In the genomic region with DNA sequence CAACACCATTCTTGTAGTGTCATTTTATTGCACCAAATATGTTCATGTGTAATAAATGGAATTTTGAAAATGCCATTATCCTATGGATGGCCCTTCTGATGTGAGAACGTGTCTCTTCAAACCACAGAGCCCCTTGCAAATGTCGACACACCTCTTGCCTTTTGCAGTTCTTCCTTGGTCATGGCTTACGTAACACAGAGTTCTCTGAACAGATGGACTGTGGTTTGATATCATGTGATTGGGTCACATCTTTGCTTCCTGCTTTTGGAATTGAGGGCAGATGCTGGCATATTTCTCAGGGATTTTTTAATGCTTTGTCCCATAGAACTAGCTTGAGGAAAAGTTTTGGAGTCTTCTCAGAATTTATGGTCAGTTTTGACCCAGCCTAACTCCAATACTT, we compare ENCODE assay signal across 12 cellular contexts. TPM values are rescaled to one million over a fixed set of nuclear protein-coding genes. Genes with fewer than 3 reads are reported as not detected.
DNase-seq lines count a peak whose midpoint lies in the region; ATAC-seq and TF ChIP-seq lines count a peak whose summit lies in the region.
"Had no signal": no experiment of that assay in that cellular context is flagged by ENCODE, and none has a peak within 500 bp of the region (broad histone marks: within the 10 kb centered on the region; RNA-seq: fewer than 3 reads in every experiment).

No MANE protein-coding gene starts in this region.

- intact Hi-C loops in lower lobe of right lung (cut with DNase I): no loop called here

- peaks cover 10% of the 10 kb centered on the region for H3K79me1 ChIP-seq in mesenchymal stem cell (replicated peaks; ENCODE audit: low read length, poor library complexity, severe bottlenecking)

- H2BK15ac ChIP-seq in mesenchymal stem cell (ENCODE audit: low read depth, poor library complexity, severe bottlenecking): no peak overlapping the region

- H3K18ac ChIP-seq in mesenchymal stem cell (ENCODE audit: low read depth in 1 of 2, low read length in 2 of 2): no peak overlapping the region

- H3K4me1 Mint-ChIP-seq in IgD-negative memory B cell (peaks cover 57 to 71% (median 64%) of the 10 kb centered on the region in 3 donors), nephron progenitor cell (peaks cover 55% of the 10 kb centered on the region)
- peaks cover 57% of the 10 kb centered on the region for H3K4me1 Mint-ChIP-seq in activated T-helper 17 cell treated with anti-CD3 and anti-CD28 coated beads, Interleukin-2, amount 50 U/mL, for 72 hours

- peak; percentile 95 to 97 for DNase-seq in AML-193 (lab: John Stamatoyannopoulos, UW)
- peak; percentile 76 for DNase-seq in mesenchymal stem cell
- no peak for DNase-seq in HuH-7 (ENCODE audit: low spot score)
- no peak for DNase-seq in nephron progenitor cell
- DNase-seq in lower lobe of right lung: no peak
- DNase-seq in COLO668 (lab: John Stamatoyannopoulos, UW; ENCODE audit: unreplicated experiment): no peak
- DNase-seq: heart right ventricle, KG1, PC-3 had no signal

- no peak for ATAC-seq in activated T-helper 17 cell treated with anti-CD3 and anti-CD28 coated beads, Interleukin-2, amount 50 U/mL, for 72 hours (replicated peaks)
- no peak for ATAC-seq in lower lobe of right lung
- ATAC-seq: heart right ventricle, PC-3 had no signal

- no peaks in the 10 kb centered on the region for H3K9me3 ChIP-seq in mesenchymal stem cell (ENCODE audit: control insufficient read depth, low read length)
- no peaks in the 10 kb centered on the region for H3K9me3 ChIP-seq in lower lobe of right lung
- H3K9me3 ChIP-seq: heart right ventricle had no signal

- H4K91ac ChIP-seq in mesenchymal stem cell (ENCODE audit: low read length): no peak overlapping the region

- H3K27ac ChIP-seq in mesenchymal stem cell (ENCODE audit: low read length, poor library complexity, severe bottlenecking) (no peak overlapping the region), lower lobe of right lung (no peak overlapping the region)

- H3K27me3 Mint-ChIP-seq in IgD-negative memory B cell (no peaks in the 10 kb centered on the region), nephron progenitor cell (ENCODE audit: low read depth, poor library complexity) (no peaks in the 10 kb centered on the region)
- H3K27me3 Mint-ChIP-seq in activated T-helper 17 cell treated with anti-CD3 and anti-CD28 coated beads, Interleukin-2, amount 50 U/mL, for 72 hours: no peaks in the 10 kb centered on the region

- H3K4me1 ChIP-seq in mesenchymal stem cell (ENCODE audit: control insufficient read depth, insufficient read depth, low read depth, low read length): peaks cover under 1% of the 10 kb centered on the region
- peaks cover 83% of the 10 kb centered on the region for H3K4me1 ChIP-seq in lower lobe of right lung

- no peak overlapping the region for H3K9ac ChIP-seq in mesenchymal stem cell (ENCODE audit: low read length)

- no peak overlapping the region for H2AFZ ChIP-seq in mesenchymal stem cell (ENCODE audit: low read depth, low read length)

- no peak overlapping the region for H3K14ac ChIP-seq in mesenchymal stem cell (ENCODE audit: low read length in 2 of 2)

- no peaks in the 10 kb centered on the region for H3K9me3 Mint-ChIP-seq in IgD-negative memory B cell
- no peaks in the 10 kb centered on the region for H3K9me3 Mint-ChIP-seq in activated T-helper 17 cell treated with anti-CD3 and anti-CD28 coated beads, Interleukin-2, amount 50 U/mL, for 72 hours
- no peaks in the 10 kb centered on the region for H3K9me3 Mint-ChIP-seq in nephron progenitor cell
- H3K9me3 Mint-ChIP-seq: nephron had no signal

- H3K4ac ChIP-seq in mesenchymal stem cell (ENCODE audit: low read depth in 1 of 2, low read length in 2 of 2): no peak overlapping the region

- H3K4me3 ChIP-seq in mesenchymal stem cell (ENCODE audit: insufficient read depth in 1 of 2, low read depth in 1 of 2, low read length in 2 of 2) (no peak overlapping the region), lower lobe of right lung (no peak overlapping the region)
- H3K4me3 ChIP-seq: heart right ventricle had no signal

- H3K36me3 Mint-ChIP-seq in IgD-negative memory B cell (peaks cover 2% of the 10 kb centered on the region), nephron progenitor cell (ENCODE audit: low read depth) (peaks cover 29% of the 10 kb centered on the region)
- peaks cover 13% of the 10 kb centered on the region for H3K36me3 Mint-ChIP-seq in activated T-helper 17 cell treated with anti-CD3 and anti-CD28 coated beads, Interleukin-2, amount 50 U/mL, for 72 hours (ENCODE audit: low read depth)

- no peak overlapping the region for H3K4me2 ChIP-seq in mesenchymal stem cell (ENCODE audit: low read length, poor library complexity, severe bottlenecking)

- H3K27ac Mint-ChIP-seq in IgD-negative memory B cell (peak overlapping the region; percentile 27 to 56 (median 28)), nephron progenitor cell (no peak overlapping the region)
- H3K27ac Mint-ChIP-seq in activated T-helper 17 cell treated with anti-CD3 and anti-CD28 coated beads, Interleukin-2, amount 50 U/mL, for 72 hours: no peak overlapping the region
- H3K27ac Mint-ChIP-seq: nephron had no signal

- H2BK12ac ChIP-seq in mesenchymal stem cell (ENCODE audit: low read length in 2 of 2): no peak overlapping the region

- no peak overlapping the region for H3K23ac ChIP-seq in mesenchymal stem cell (ENCODE audit: low read length in 2 of 2)

- WGBS in mesenchymal stem cell: 87% methylated on average over 3 of the region's 3 CpGs

- H2AK5ac ChIP-seq in mesenchymal stem cell (ENCODE audit: low read length, severe bottlenecking): no peak overlapping the region

- no peak overlapping the region for H2BK120ac ChIP-seq in mesenchymal stem cell (ENCODE audit: low read depth, low read length)

- H3K27me3 ChIP-seq in mesenchymal stem cell (ENCODE audit: control insufficient read depth in 1 of 2, insufficient read depth in 1 of 2, low read length in 2 of 2): no peaks in the 10 kb centered on the region
- H3K27me3 ChIP-seq in lower lobe of right lung (ENCODE audit: low read depth): no peaks in the 10 kb centered on the region
- H3K27me3 ChIP-seq: heart right ventricle had no signal

- TF ChIP-seq CTCF in nephron progenitor cell (IDR thresholded peaks at IDR 0.05) (no peak), lower lobe of right lung (IDR thresholded peaks at IDR 0.05) (no peak)

- H3K4me3 Mint-ChIP-seq in IgD-negative memory B cell: peak overlapping the region in 2 of 4 donors; percentile 3 to 6
- H3K4me3 Mint-ChIP-seq in activated T-helper 17 cell treated with anti-CD3 and anti-CD28 coated beads, Interleukin-2, amount 50 U/mL, for 72 hours: peak overlapping the region; percentile 90
- no peak overlapping the region for H3K4me3 Mint-ChIP-seq in nephron progenitor cell
- H3K4me3 Mint-ChIP-seq: nephron had no signal

- no peak overlapping the region for H4K8ac ChIP-seq in mesenchymal stem cell (ENCODE audit: low read length)

- peaks cover 0 to 3% of the 10 kb centered on the region in 2 experiments for H3K36me3 ChIP-seq in mesenchymal stem cell (ENCODE audit: control insufficient read depth in 1 of 2, insufficient read depth in 2 of 2, low read depth in 1 of 2, low read length in 2 of 2)
- H3K36me3 ChIP-seq in lower lobe of right lung: no peaks in the 10 kb centered on the region
- H3K36me3 ChIP-seq: heart right ventricle had no signal

- H2BK5ac ChIP-seq in mesenchymal stem cell (ENCODE audit: low read depth, low read length, poor library complexity, severe bottlenecking): no peak overlapping the region

RNA-seq across cellular contexts. Expression of gene TGFBR1, which starts 4.6 kb away (rescaled TPM):
- polyA plus RNA-seq in IgD-negative memory B cell: 9.2 TPM
- total RNA-seq in activated T-helper 17 cell treated with anti-CD3 and anti-CD28 coated beads, Interleukin-2, amount 50 U/mL, for 72 hours: 10 to 100 TPM; 56.0 to 56.3 TPM
- polyA plus RNA-seq in mesenchymal stem cell (2013, experiment 1 of 2): 55.8 TPM
- 57.6 TPM for polyA plus RNA-seq in mesenchymal stem cell (2013, experiment 2 of 2)
- 78.8 TPM for total RNA-seq in lower lobe of right lung

Comparison
In these comparisons a context has a peak if more than half of its experiments do, and no peak if none do; other contexts are left out.
1. DNase-seq: peak in AML-193 (2 of 2) and mesenchymal stem cell (single experiment); none in HuH-7 (single experiment), nephron progenitor cell (single experiment), lower lobe of right lung (single experiment) and COLO668 (single experiment).
2. H3K27ac Mint-ChIP-seq: peak in IgD-negative memory B cell (3 of 3); none in activated T-helper 17 cell treated with anti-CD3 and anti-CD28 coated beads, Interleukin-2, amount 50 U/mL, for 72 hours (single experiment) and nephron progenitor cell (single experiment).